Comparison of ENCODE assay signal across 8 cellular contexts in the genomic region with DNA sequence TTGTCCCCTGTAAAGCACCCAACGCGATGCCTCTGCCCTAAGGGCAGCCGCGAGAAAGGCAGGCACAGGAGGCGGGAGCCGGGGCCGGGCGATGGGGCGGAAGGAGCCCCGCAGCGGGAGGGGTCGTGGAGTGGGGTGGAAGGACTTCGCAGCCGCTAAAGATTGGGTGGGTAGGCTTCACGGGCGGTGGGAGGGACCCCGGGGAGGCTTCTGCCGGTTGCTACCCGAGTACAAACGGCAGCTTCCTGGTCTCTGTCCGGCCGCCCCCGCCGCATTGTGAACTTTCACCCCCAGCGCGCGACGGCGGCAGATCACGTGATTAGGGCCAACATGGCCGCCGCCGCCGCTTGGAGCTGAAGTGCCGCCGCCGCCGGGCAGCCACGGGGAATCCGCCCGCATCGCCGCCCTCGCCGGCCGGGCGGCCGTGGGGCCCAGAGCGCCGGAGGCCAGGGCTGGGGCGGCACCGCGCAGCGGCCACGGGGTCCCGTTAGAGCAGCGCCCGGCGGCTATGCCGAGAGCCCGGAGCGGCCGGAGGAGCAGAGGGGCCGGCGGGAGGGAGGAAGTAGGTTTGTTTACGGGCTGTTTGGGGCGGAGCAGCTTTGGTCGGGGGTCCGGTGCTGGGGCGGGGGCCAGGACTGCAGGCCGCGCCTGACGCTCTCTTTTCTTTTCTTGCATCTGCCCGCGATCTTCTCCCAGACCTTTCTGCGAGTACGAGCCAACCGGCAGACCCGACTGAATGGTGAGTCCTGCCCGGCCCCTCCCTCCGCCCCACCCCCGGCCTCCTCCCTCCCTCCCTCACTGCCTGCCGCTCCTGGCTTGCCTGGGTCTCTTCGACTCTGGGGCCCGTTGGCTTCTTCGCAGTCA. TPM values are rescaled to one million over a fixed set of nuclear protein-coding genes. Genes with fewer than 3 reads are reported as not detected.
DNase-seq lines count a peak whose midpoint lies in the region; ATAC-seq lines count a peak whose summit lies in the region.

No MANE protein-coding gene starts in this region.

- peak; percentile 82 for DNase-seq in COLO829 (ENCODE audit: low spot score)
- DNase-seq in OCI-M1 (lab: John Stamatoyannopoulos, UW): peak; percentile 90
- DNase-seq in activated T-cell treated with anti-CD3 and anti-CD28 coated beads, Interleukin-2, amount 50 U/mL, for 24 hours: peak; percentile 93
- peak; percentile 79 to 80 for DNase-seq in stimulated activated CD8-positive, alpha-beta memory T cell treated with anti-CD3 and anti-CD28 coated beads, Interleukin-7, amount 100 ng/mL, for 1 hour (ENCODE audit: low read depth in 2 of 2)

- H3K36me3 Mint-ChIP-seq in activated T-cell treated with anti-CD3 and anti-CD28 coated beads, Interleukin-2, amount 50 U/mL, for 24 hours (ENCODE audit: low read depth): peaks cover 49% of the 10 kb centered on the region

- H3K27me3 Mint-ChIP-seq in activated T-cell treated with anti-CD3 and anti-CD28 coated beads, Interleukin-2, amount 50 U/mL, for 24 hours: no peaks in the 10 kb centered on the region

- H3K4me1 Mint-ChIP-seq in activated T-cell treated with anti-CD3 and anti-CD28 coated beads, Interleukin-2, amount 50 U/mL, for 24 hours (ENCODE audit: low read depth): peaks cover 43% of the 10 kb centered on the region

- H3K27ac Mint-ChIP-seq in activated T-cell treated with anti-CD3 and anti-CD28 coated beads, Interleukin-2, amount 50 U/mL, for 24 hours: peak overlapping the region; percentile 97

- H3K9ac ChIP-seq in HUES64 (ENCODE audit: low read depth, low read length): peak overlapping the region; percentile 90

- no peaks in the 10 kb centered on the region for H3K9me3 Mint-ChIP-seq in activated T-cell treated with anti-CD3 and anti-CD28 coated beads, Interleukin-2, amount 50 U/mL, for 24 hours

- H3K36me3 ChIP-seq in HUES64 (ENCODE audit: insufficient read depth, low read length) (peaks cover 40% of the 10 kb centered on the region), esophagus (ENCODE audit: control insufficient read depth in 2 of 2, insufficient read depth in 2 of 2, low read length in 1 of 2) (peaks cover 15 to 26% of the 10 kb centered on the region in 2 donors), muscle layer of duodenum (ENCODE audit: control insufficient read depth in 1 of 2, insufficient read depth in 2 of 2, low read length in 2 of 2) (peaks cover 33 to 35% of the 10 kb centered on the region in 2 donors)

- H3K9me3 ChIP-seq in HUES64 (ENCODE audit: insufficient read depth, low read depth, low read length) (no peaks in the 10 kb centered on the region), esophagus (ENCODE audit: control insufficient read depth in 2 of 2, insufficient read depth in 1 of 2, low read depth in 1 of 2, low read length in 1 of 2) (no peaks in the 10 kb centered on the region), muscle layer of duodenum (ENCODE audit: control insufficient read depth in 1 of 2, low read length in 2 of 2) (no peaks in the 10 kb centered on the region)

- H3K27me3 ChIP-seq in HUES64 (ENCODE audit: insufficient read depth, low read length) (no peaks in the 10 kb centered on the region), esophagus (ENCODE audit: control insufficient read depth in 1 of 2, insufficient read depth in 2 of 2, low read length in 2 of 2) (no peaks in the 10 kb centered on the region), muscle layer of duodenum (ENCODE audit: low read depth, low read length) (no peaks in the 10 kb centered on the region)

- H3K27ac ChIP-seq in HUES64 (ENCODE audit: low read depth, low read length) (peak overlapping the region; percentile 99), esophagus (ENCODE audit: low read depth in 2 of 2, low read length in 1 of 2) (peak overlapping the region; percentile 94 to 95), muscle layer of duodenum (ENCODE audit: low read length) (peak overlapping the region; percentile 91)

- H3K4me3 Mint-ChIP-seq in activated T-cell treated with anti-CD3 and anti-CD28 coated beads, Interleukin-2, amount 50 U/mL, for 24 hours: peak overlapping the region; percentile 91

- peaks cover 5% of the 10 kb centered on the region; the same call in 1 of the 2 replicates for H3K4me1 ChIP-seq in HUES64 (ENCODE audit: insufficient read depth, low read length)
- H3K4me1 ChIP-seq in esophagus (ENCODE audit: control insufficient read depth in 2 of 2, insufficient read depth in 2 of 2, low read length in 1 of 2): peaks cover 0 to 14% of the 10 kb centered on the region in 2 donors
- H3K4me1 ChIP-seq in muscle layer of duodenum (ENCODE audit: control insufficient read depth in 1 of 2, insufficient read depth in 2 of 2, low read length in 2 of 2): peaks cover 19 to 37% of the 10 kb centered on the region in 2 donors

- under 1% methylated on average over 85 of the region's 86 CpGs for WGBS in HUES64
- 0 to 1% methylated on average over 69 to 86 of the region's 86 CpGs for WGBS in esophagus, 2 donors

- peak; percentile 64 for ATAC-seq in GM21381 (IDR thresholded peaks at IDR 0.05; ENCODE audit: unreplicated experiment)

- peak overlapping the region; percentile 90 for H3K4me3 ChIP-seq in HUES64 (ENCODE audit: low read length)
- H3K4me3 ChIP-seq in esophagus (ENCODE audit: low read depth in 1 of 2, low read length in 2 of 2): peak overlapping the region; percentile 62 to 74
- H3K4me3 ChIP-seq in muscle layer of duodenum (ENCODE audit: low read depth in 1 of 2, low read length in 2 of 2): peak overlapping the region; percentile 64 to 75

RNA-seq across cellular contexts. Expression of a gene that starts 42.4 kb away (rescaled TPM):
- polyA plus RNA-seq in HUES64 (2013, experiment 1 of 2): 6.8 TPM
- 10.3 TPM for polyA plus RNA-seq in HUES64 (2013, experiment 2 of 2)
- polyA plus RNA-seq in esophagus: 1 to 10 TPM; 3.5 to 5.0 TPM

RNA-seq across cellular contexts. Expression of a gene that starts 42.6 kb away (rescaled TPM):
- 0.40 TPM for polyA plus RNA-seq in HUES64 (2013, experiment 1 of 2)
- 0.63 TPM for polyA plus RNA-seq in HUES64 (2013, experiment 2 of 2)
- 1 to 10 TPM in 1 of 2 donors, under 1 TPM in 1; 0.71 to 1.1 TPM for polyA plus RNA-seq in esophagus

Comparison
In these comparisons a context has a peak if more than half of its experiments do, and no peak if none do; other contexts are left out.
1. Peak in every context shown above with its lines: DNase-seq, ATAC-seq, H3K4me3 ChIP-seq and H3K27ac ChIP-seq.